13 cellular contexts compared by ENCODE assay signal in genomic region chr11:1845095-1845429, GRCh38. TPM values are rescaled to one million over a fixed set of nuclear protein-coding genes. Genes with fewer than 3 reads are reported as not detected.
A peak's percentile ranks its signal among the peaks of the same experiment; 100 is the strongest.
DNase-seq lines count a peak whose midpoint lies in the region; ATAC-seq and TF ChIP-seq lines count a peak whose summit lies in the region.
"Had no signal": no experiment of that assay in that cellular context is flagged by ENCODE, and none has a peak within 500 bp of the region (broad histone marks: within the 10 kb centered on the region; RNA-seq: fewer than 3 reads in every experiment).

No MANE protein-coding gene starts in this region.

- H3K9me3 Mint-ChIP-seq in activated T-cell treated with anti-CD3 and anti-CD28 coated beads, Interleukin-2, amount 50 U/mL, for 72 hours, result no peaks in the 10 kb centered on the region
- no peaks in the 10 kb centered on the region for H3K9me3 Mint-ChIP-seq in activated CD8-positive, alpha-beta T cell treated with anti-CD3 and anti-CD28 coated beads for 36 hours
- H3K9me3 Mint-ChIP-seq in stimulated activated naive CD8-positive, alpha-beta T cell treated with anti-CD3 and anti-CD28 coated beads, Interleukin-15, amount 100 ng/mL, for 72 hours, result no peaks in the 10 kb centered on the region

- no peak for TF ChIP-seq CTCF in activated CD8-positive, alpha-beta T cell treated with anti-CD3 and anti-CD28 coated beads for 36 hours (IDR thresholded peaks at IDR 0.05)
- TF ChIP-seq CTCF in liver (IDR thresholded peaks at IDR 0.05; ENCODE audit: low read depth, low read length, missing input control) (no peak), thyroid gland (IDR thresholded peaks at IDR 0.05) (no peak)

- no peak for DNase-seq in activated T-cell treated with anti-CD3 and anti-CD28 coated beads, Interleukin-2, amount 50 U/mL, for 72 hours
- DNase-seq in activated T-cell treated with anti-CD3 and anti-CD28 coated beads for 4 hours (no peak), thyroid gland (no peak), DMS 273 (lab: John Stamatoyannopoulos, UW; ENCODE audit: unreplicated experiment) (no peak), DMS53 (lab: John Stamatoyannopoulos, UW) (no peak)
- no peak for DNase-seq in activated CD8-positive, alpha-beta T cell treated with anti-CD3 and anti-CD28 coated beads for 36 hours
- no peak for DNase-seq in stimulated activated naive CD8-positive, alpha-beta T cell treated with anti-CD3 and anti-CD28 coated beads, Interleukin-15, amount 100 ng/mL, for 72 hours
- DNase-seq: activated CD4-positive, CD25-positive, alpha-beta regulatory T cell treated with anti-CD3 and anti-CD28 coated beads, Interleukin-2, amount 50 U/mL, for 72 hours; EL; NCI-H526 had no signal

- no peak overlapping the region for H3K4me3 ChIP-seq in liver (ENCODE audit: low read depth in 1 of 3, low read length in 3 of 3)
- H3K4me3 ChIP-seq in thyroid gland (replicated peaks in 1 of 3), result no peak overlapping the region
- H3K4me3 ChIP-seq: thoracic aorta had no signal

- no peak for ATAC-seq in activated T-cell treated with anti-CD3 and anti-CD28 coated beads, Interleukin-2, amount 50 U/mL, for 72 hours (replicated peaks in 1 of 2)
- ATAC-seq in activated CD8-positive, alpha-beta T cell treated with anti-CD3 and anti-CD28 coated beads for 36 hours, result peak; percentile 12
- no peak for ATAC-seq in stimulated activated naive CD8-positive, alpha-beta T cell treated with anti-CD3 and anti-CD28 coated beads, Interleukin-15, amount 100 ng/mL, for 72 hours

- peaks cover 0 to 6% (median 3%) of the 10 kb centered on the region in 4 donors for H3K4me1 ChIP-seq in liver (ENCODE audit: control insufficient read depth in 4 of 4, insufficient read depth in 4 of 4, low read length in 3 of 4)
- H3K4me1 ChIP-seq in thyroid gland, result peaks cover 0 to 9% of the 10 kb centered on the region in 2 donors

- no peak for TF ChIP-seq RAD21 in liver (IDR thresholded peaks at IDR 0.05)

- H3K36me3 ChIP-seq in liver (ENCODE audit: control insufficient read depth in 4 of 4, insufficient read depth in 3 of 4, low read depth in 1 of 4, low read length in 3 of 4) (no peaks in the 10 kb centered on the region), thyroid gland (no peaks in the 10 kb centered on the region)
- H3K36me3 ChIP-seq: thoracic aorta had no signal

- H3K9ac ChIP-seq in liver (ENCODE audit: low read depth in 1 of 2, low read length in 2 of 2), result no peak overlapping the region

- H3K27me3 Mint-ChIP-seq in activated T-cell treated with anti-CD3 and anti-CD28 coated beads, Interleukin-2, amount 50 U/mL, for 72 hours (ENCODE audit: low read depth), result peaks cover 8% of the 10 kb centered on the region
- H3K27me3 Mint-ChIP-seq in activated CD8-positive, alpha-beta T cell treated with anti-CD3 and anti-CD28 coated beads for 36 hours, result no peaks in the 10 kb centered on the region
- H3K27me3 Mint-ChIP-seq in stimulated activated naive CD8-positive, alpha-beta T cell treated with anti-CD3 and anti-CD28 coated beads, Interleukin-15, amount 100 ng/mL, for 72 hours, result peaks cover 7% of the 10 kb centered on the region

- H3K27me3 ChIP-seq in liver (ENCODE audit: control insufficient read depth in 4 of 4, insufficient read depth in 4 of 4, low read length in 3 of 4) (no peaks in the 10 kb centered on the region), thyroid gland (no peaks in the 10 kb centered on the region)

- WGBS in liver, result 84% methylated on average over 1 of the region's 1 CpG
- 81 to 85% methylated on average over 1 of the region's 1 CpG for WGBS in thyroid gland, 2 donors

- intact Hi-C loops in activated CD8-positive, alpha-beta T cell treated with anti-CD3 and anti-CD28 coated beads for 36 hours (cut with micrococcal nuclease), result no loop called here
- intact Hi-C loops in thyroid gland (cut with DNase I), result no loop called here

- H3K27ac ChIP-seq in liver (ENCODE audit: low read depth in 1 of 2, low read length in 2 of 2), result peak overlapping the region; percentile 44 to 50
- no peak overlapping the region for H3K27ac ChIP-seq in thyroid gland
- H3K27ac ChIP-seq: thoracic aorta had no signal

- H3K4me1 Mint-ChIP-seq in activated T-cell treated with anti-CD3 and anti-CD28 coated beads, Interleukin-2, amount 50 U/mL, for 72 hours (ENCODE audit: low read depth), result peaks cover 55% of the 10 kb centered on the region
- H3K4me1 Mint-ChIP-seq in activated CD8-positive, alpha-beta T cell treated with anti-CD3 and anti-CD28 coated beads for 36 hours (ENCODE audit: low read depth), result peaks cover 53% of the 10 kb centered on the region
- H3K4me1 Mint-ChIP-seq in stimulated activated naive CD8-positive, alpha-beta T cell treated with anti-CD3 and anti-CD28 coated beads, Interleukin-15, amount 100 ng/mL, for 72 hours, result peaks cover 75% of the 10 kb centered on the region

- H3K36me3 Mint-ChIP-seq in activated T-cell treated with anti-CD3 and anti-CD28 coated beads, Interleukin-2, amount 50 U/mL, for 72 hours (ENCODE audit: insufficient read depth in 2 of 2), result no peaks in the 10 kb centered on the region
- H3K36me3 Mint-ChIP-seq in activated CD8-positive, alpha-beta T cell treated with anti-CD3 and anti-CD28 coated beads for 36 hours (ENCODE audit: low read depth), result no peaks in the 10 kb centered on the region

- TF ChIP-seq POLR2A in thyroid gland (IDR thresholded peaks at IDR 0.05), result no peak

- H3K9me3 ChIP-seq in liver (ENCODE audit: control insufficient read depth in 4 of 4, low read length in 3 of 4) (no peaks in the 10 kb centered on the region), thyroid gland (no peaks in the 10 kb centered on the region)
- H3K9me3 ChIP-seq: thoracic aorta had no signal

- POLR2A ChIA-PET in activated CD8-positive, alpha-beta T cell treated with anti-CD3 and anti-CD28 coated beads for 36 hours (lab: Charles Lee), result interaction anchor here (1.3 kb wide), 1 partner anchor 46 kb away, joined by 4 read pairs; the partner anchor contains the start of gene PRR33

- H3K4me3 Mint-ChIP-seq in activated T-cell treated with anti-CD3 and anti-CD28 coated beads, Interleukin-2, amount 50 U/mL, for 72 hours, result peak overlapping the region; percentile 65 to 81
- peak overlapping the region; percentile 57 for H3K4me3 Mint-ChIP-seq in activated CD8-positive, alpha-beta T cell treated with anti-CD3 and anti-CD28 coated beads for 36 hours
- peak overlapping the region; percentile 73 for H3K4me3 Mint-ChIP-seq in stimulated activated naive CD8-positive, alpha-beta T cell treated with anti-CD3 and anti-CD28 coated beads, Interleukin-15, amount 100 ng/mL, for 72 hours

- H3K27ac Mint-ChIP-seq in activated T-cell treated with anti-CD3 and anti-CD28 coated beads, Interleukin-2, amount 50 U/mL, for 72 hours, result peak overlapping the region; percentile 92
- H3K27ac Mint-ChIP-seq in activated CD8-positive, alpha-beta T cell treated with anti-CD3 and anti-CD28 coated beads for 36 hours, result peak overlapping the region; percentile 91
- H3K27ac Mint-ChIP-seq in stimulated activated naive CD8-positive, alpha-beta T cell treated with anti-CD3 and anti-CD28 coated beads, Interleukin-15, amount 100 ng/mL, for 72 hours, result peak overlapping the region; percentile 60 to 89

- CTCF ChIA-PET in activated CD8-positive, alpha-beta T cell treated with anti-CD3 and anti-CD28 coated beads for 36 hours (lab: Charles Lee), result interaction anchor here (0.6 kb wide), 1 partner anchor 37 kb away, joined by 3 read pairs; no protein-coding TSS in a partner anchor

TF ChIP-seq in liver, 16 proteins besides CTCF, POLR2A, EP300 and RAD21 (continues in another document):
- no peak for TF ChIP-seq NR2F2 (IDR thresholded peaks at IDR 0.05)
- no peak for TF ChIP-seq RXRA (IDR thresholded peaks at IDR 0.05)
- TF ChIP-seq SP1 (IDR thresholded peaks at IDR 0.05), result no peak

RNA-seq across cellular contexts. Expression of gene TNNI2, which starts 6.3 kb away (rescaled TPM):
- total RNA-seq in activated T-cell treated with anti-CD3 and anti-CD28 coated beads, Interleukin-2, amount 50 U/mL, for 72 hours, result 1 to 10 TPM; 1.2 TPM
- total RNA-seq in activated CD8-positive, alpha-beta T cell treated with anti-CD3 and anti-CD28 coated beads for 36 hours, result under 1 TPM in 1 of 2 experiments, not detected in 1; 0.92 TPM
- total RNA-seq in liver (under 1 TPM in 1 of 2 donors, not detected in 1; 0.28 TPM), thyroid gland (not detected)
- under 1 TPM in 1 of 2 donors, not detected in 1; 0.22 TPM for polyA plus RNA-seq in liver
- total RNA-seq: pulmonary artery endothelial cell, thoracic aorta had no signal

RNA-seq across cellular contexts. Expression of gene LSP1, which starts 7.8 kb away (rescaled TPM):
- total RNA-seq in activated T-cell treated with anti-CD3 and anti-CD28 coated beads, Interleukin-2, amount 50 U/mL, for 72 hours, result 100 to 1,000 TPM; 301 to 312 TPM
- 100 to 1,000 TPM; 247 to 251 TPM for total RNA-seq in activated CD8-positive, alpha-beta T cell treated with anti-CD3 and anti-CD28 coated beads for 36 hours
- total RNA-seq in liver (1 to 10 TPM; 5.0 to 7.7 TPM), thyroid gland (10 to 100 TPM in 2 of 4 donors, 1 to 10 TPM in 2; 6.7 to 26.1 (median 10.5) TPM)
- 1 to 10 TPM; 5.2 to 6.3 TPM for polyA plus RNA-seq in liver
- total RNA-seq: pulmonary artery endothelial cell had no signal

RNA-seq across cellular contexts. Expression of gene SYT8, which starts 10.3 kb away (rescaled TPM):
- total RNA-seq in activated T-cell treated with anti-CD3 and anti-CD28 coated beads, Interleukin-2, amount 50 U/mL, for 72 hours, result not detected
- not detected for total RNA-seq in activated CD8-positive, alpha-beta T cell treated with anti-CD3 and anti-CD28 coated beads for 36 hours
- under 1 TPM; 0.17 to 0.28 TPM for total RNA-seq in liver
- under 1 TPM; 0.43 to 0.99 TPM for polyA plus RNA-seq in liver
- total RNA-seq in thyroid gland, result not detected
- total RNA-seq: pulmonary artery endothelial cell had no signal

RNA-seq across cellular contexts. Expression of gene PRR33, which starts 46.6 kb away (rescaled TPM):
- not detected for total RNA-seq in activated T-cell treated with anti-CD3 and anti-CD28 coated beads, Interleukin-2, amount 50 U/mL, for 72 hours
- under 1 TPM; 0.16 to 0.20 TPM for total RNA-seq in activated CD8-positive, alpha-beta T cell treated with anti-CD3 and anti-CD28 coated beads for 36 hours
- not detected for total RNA-seq in liver
- not detected for polyA plus RNA-seq in liver
- not detected for total RNA-seq in thyroid gland
- total RNA-seq: pulmonary artery endothelial cell had no signal

Comparison
In these comparisons a context has a peak if more than half of its experiments do, and no peak if none do; other contexts are left out.
1. H3K27ac ChIP-seq: peak in liver (2 of 2); none in thyroid gland (0 of 3).
2. RNA of gene LSP1, which starts 7.8 kb away (total RNA-seq): 301 to 312 TPM in activated T-cell treated with anti-CD3 and anti-CD28 coated beads, Interleukin-2, amount 50 U/mL, for 72 hours and 247 to 251 TPM in activated CD8-positive, alpha-beta T cell treated with anti-CD3 and anti-CD28 coated beads for 36 hours; 6.7 to 26.1 TPM in thyroid gland and 5.0 to 7.7 TPM in liver; every median in the first group is over 4 times any median in the second.
3. Peak in every context shown above with its lines, with median percentiles within 50 percentile points of each other: H3K27ac Mint-ChIP-seq and H3K4me3 Mint-ChIP-seq.